11 cellular contexts compared by ENCODE assay signal in the genomic region with DNA sequence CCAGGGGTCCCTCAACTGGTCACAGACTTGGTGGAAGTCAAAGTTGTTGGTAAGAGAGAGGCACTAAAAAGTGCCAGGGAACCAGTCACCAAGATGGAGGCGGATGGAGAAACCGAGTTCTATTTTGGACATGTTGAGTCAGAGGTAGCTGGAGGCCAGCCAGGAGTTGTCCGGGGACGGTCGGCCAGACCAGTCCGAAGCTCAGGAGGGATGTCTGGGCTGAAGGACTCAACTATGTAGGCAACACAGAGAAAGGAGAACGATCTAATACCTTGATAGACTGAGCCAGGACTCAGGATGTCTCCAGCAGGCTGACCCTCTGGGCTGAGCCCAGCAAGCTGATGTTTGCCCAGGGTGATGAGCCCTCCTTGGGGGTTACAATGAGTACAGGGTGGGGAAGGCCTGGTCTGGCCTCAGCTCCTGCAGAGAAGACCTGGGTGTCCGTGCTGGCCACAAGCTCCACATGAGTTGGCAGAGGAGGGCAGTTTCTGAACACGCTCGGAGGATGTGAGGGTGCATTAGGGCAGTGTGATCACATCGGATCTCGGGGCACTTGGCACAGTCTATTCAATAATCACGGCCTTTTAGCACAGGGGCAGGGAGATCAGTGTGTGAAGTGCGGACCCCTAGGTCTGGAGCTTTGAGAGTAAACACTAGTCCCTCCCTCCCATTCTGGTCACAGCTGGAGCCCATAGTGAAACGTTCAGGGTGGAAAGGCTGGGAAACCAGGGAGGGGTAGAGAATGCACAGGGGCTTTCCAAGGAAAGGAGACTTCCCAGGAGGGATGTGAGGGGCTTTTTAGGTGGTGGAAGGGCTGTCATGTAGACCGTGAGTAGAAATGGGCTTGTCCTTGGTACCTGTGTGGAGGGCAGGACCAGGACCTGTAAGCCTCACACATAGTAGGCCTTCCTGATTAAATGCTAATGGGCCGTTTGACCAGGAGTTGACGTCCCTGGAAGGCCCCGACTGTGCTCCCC.
DNase-seq lines count a peak whose midpoint lies in the region; ATAC-seq, FAIRE-seq and TF ChIP-seq lines count a peak whose summit lies in the region.
"Had no signal": no experiment of that assay in that cellular context is flagged by ENCODE, and none has a peak within 500 bp of the region (broad histone marks: within the 10 kb centered on the region; RNA-seq: fewer than 3 reads in every experiment).

No MANE protein-coding gene starts in this region.

- TF ChIP-seq RAD21 in H1 (IDR thresholded peaks at IDR 0.05 in 1 of 2, conservative IDR thresholded peaks at IDR 0.05 in 1 of 2; ENCODE audit: low read depth in 2 of 2, low read length in 2 of 2), result no peak

- peaks cover 33% of the 10 kb centered on the region for H3K4me1 ChIP-seq in NT2/D1 (ENCODE audit: insufficient read depth, insufficient read length)
- peaks cover 0 to 20% (median 6%) of the 10 kb centered on the region in 4 experiments; a peak in 4 of 7 replicates for H3K4me1 ChIP-seq in H1 (replicated peaks in 1 of 4; ENCODE audit: control insufficient read depth in 3 of 4, insufficient read depth in 4 of 4, low read length in 3 of 4)
- H3K4me1 ChIP-seq in A673 (ENCODE audit: insufficient read depth, low read length, poor library complexity, severe bottlenecking), result peaks cover 8% of the 10 kb centered on the region

- no peak overlapping the region for H3K56ac ChIP-seq in H1 (replicated peaks; ENCODE audit: insufficient read length, low read depth, low read length)

- H3K9me3 ChIP-seq in NT2/D1 (ENCODE audit: insufficient read depth, low read length) (no peaks in the 10 kb centered on the region), H1 (ENCODE audit: insufficient read depth in 2 of 2, low read depth in 1 of 2, low read length in 1 of 2) (no peaks in the 10 kb centered on the region), A673 (ENCODE audit: low read depth, low read length, poor library complexity, severe bottlenecking) (no peaks in the 10 kb centered on the region)
- H3K9me3 ChIP-seq: prostate gland had no signal

- H3K23ac ChIP-seq in H1 (ENCODE audit: insufficient read length), result no peak overlapping the region

- 0 out of 2 replicates have a peak overlapping the region, but pooled peaks have one; percentile 2 for H2BK12ac ChIP-seq in H1 (ENCODE audit: low read depth, low read length)

- H4K5ac ChIP-seq in H1 (ENCODE audit: insufficient read length, low read depth, low read length), result no peak overlapping the region

- FAIRE-seq in H1 (lab: Jason Lieb, UNC), result no peak

- ATAC-seq in HG03135 (IDR thresholded peaks at IDR 0.05; ENCODE audit: unreplicated experiment) (no peak), HG03469 (IDR thresholded peaks at IDR 0.05; ENCODE audit: unreplicated experiment) (no peak)

- H2AK5ac ChIP-seq in H1 (ENCODE audit: low read depth, low read length), result no peak overlapping the region

- 87% methylated on average over 19 of the region's 19 CpGs; no CpG with 5 or more reads in 1 of the 2 experiments for WGBS in H1 (ENCODE audit: extremely low coverage in 1 of 2, insufficient coverage in 1 of 2, insufficient read length in 1 of 2, insufficient replicate concordance in 2 of 2, low coverage in 1 of 2, low lambda C conversion rate in 2 of 2, missing lambda C conversion rate in 1 of 2), 2 experiments

- no peak overlapping the region for H3K4me2 ChIP-seq in H1 (ENCODE audit: insufficient read depth in 1 of 2, low read depth in 2 of 2, low read length in 2 of 2)

- no peak for TF ChIP-seq POLR2A in H1 (IDR thresholded peaks at IDR 0.05; ENCODE audit: control extremely low read depth in 1 of 2, low read depth in 2 of 2, low read length in 2 of 2)

- H3K27ac ChIP-seq in H1 (ENCODE audit: low read depth, low read length) (no peak overlapping the region; the same call in 1 of the 2 replicates), A673 (ENCODE audit: low read depth, low read length, poor library complexity, severe bottlenecking) (no peak overlapping the region)
- H3K27ac ChIP-seq: prostate gland had no signal

- no peak overlapping the region for H2BK5ac ChIP-seq in H1 (ENCODE audit: low read depth, low read length)

- no peaks in the 10 kb centered on the region for H3K79me2 ChIP-seq in H1 (ENCODE audit: control insufficient read depth in 1 of 2, insufficient read depth in 2 of 2, low read length in 2 of 2)

- no peak overlapping the region; the same call in 1 of the 2 replicates for H4K8ac ChIP-seq in H1 (ENCODE audit: extremely low read depth, insufficient read depth, low read length)

- H3K27me3 ChIP-seq in NT2/D1 (ENCODE audit: insufficient read depth, insufficient read length) (no peaks in the 10 kb centered on the region), H1 (replicated peaks in 1 of 4; ENCODE audit: control insufficient read depth in 3 of 4, extremely low read depth in 1 of 4, insufficient read depth in 3 of 4, low read length in 3 of 4) (no peaks in the 10 kb centered on the region; a peak in 1 of 7 replicates), A673 (replicated peaks; ENCODE audit: insufficient read depth, low read depth, low read length, poor library complexity) (no peaks in the 10 kb centered on the region)
- H3K27me3 ChIP-seq: dorsolateral prefrontal cortex had no signal

- no peak overlapping the region for H3K4ac ChIP-seq in H1 (replicated peaks; ENCODE audit: insufficient read length, low read depth, low read length)

- DNase-seq in AG08396 (ENCODE audit: low spot score) (peak; percentile 82), NT2/D1 (ENCODE audit: low read depth, low spot score) (no peak), H1 (ENCODE audit: low read depth in 1 of 2, low spot score in 2 of 2) (no peak), mesenteric fat pad (ENCODE audit: low spot score) (peak; percentile 91), A673 (ENCODE audit: low spot score) (no peak)
- DNase-seq in central memory CD4-positive, alpha-beta T cell, result no peak
- DNase-seq: NCI-H2171 had no signal

- H2BK120ac ChIP-seq in H1 (replicated peaks; ENCODE audit: low read depth, low read length), result no peak overlapping the region

- no peaks in the 10 kb centered on the region for H3K23me2 ChIP-seq in H1 (ENCODE audit: low read depth, low read length)

- TF ChIP-seq CTCF in H1 (IDR thresholded peaks at IDR 0.05; ENCODE audit: control extremely low read depth in 1 of 3, insufficient read depth in 1 of 3, low read depth in 1 of 3, low read length in 3 of 3), result no peak
- TF ChIP-seq CTCF in A673 (conservative IDR thresholded peaks at IDR 0.05; ENCODE audit: low read depth, low read length), result no peak

- no peaks in the 10 kb centered on the region for H4K20me1 ChIP-seq in H1 (replicated peaks in 1 of 2; ENCODE audit: control insufficient read depth in 1 of 2, insufficient read depth in 2 of 2, low read length in 2 of 2)

- CTCF ChIA-PET in H1 (lab: Charles Lee; ENCODE audit: partially characterized antibody) (interaction anchor here (1.0 to 3.3 kb wide), 9 partner anchors 8 to 135 kb away, joined by 3 to 13 read pairs (median 8); no protein-coding TSS in a partner anchor), A673 (lab: Charles Lee) (no interaction called here)

- no peak overlapping the region for H3K14ac ChIP-seq in H1 (ENCODE audit: insufficient read length)

- no peak overlapping the region for H2AFZ ChIP-seq in H1 (ENCODE audit: low read length)

- H4K91ac ChIP-seq in H1 (replicated peaks; ENCODE audit: insufficient read length, low read length), result no peak overlapping the region

- no peak overlapping the region for H3K18ac ChIP-seq in H1 (ENCODE audit: extremely low read depth, low read length)

- H3K36me3 ChIP-seq in NT2/D1 (ENCODE audit: insufficient read depth, insufficient read length, low read length) (peaks cover 4% of the 10 kb centered on the region), H1 (ENCODE audit: control insufficient read depth in 2 of 4, insufficient read depth in 4 of 4, low read length in 3 of 4) (no peaks in the 10 kb centered on the region), A673 (ENCODE audit: insufficient read depth, low read length, poor library complexity, severe bottlenecking) (no peaks in the 10 kb centered on the region)
- H3K36me3 ChIP-seq: prostate gland had no signal

- H3K4me3 ChIP-seq in NT2/D1 (ENCODE audit: insufficient read length, low read depth) (no peak overlapping the region), H1 (ENCODE audit: extremely low read depth in 1 of 4, insufficient read depth in 2 of 4, low read depth in 3 of 4, low read length in 4 of 4) (no peak overlapping the region), A673 (ENCODE audit: low read depth, low read length, poor library complexity, severe bottlenecking) (no peak overlapping the region)
- H3K4me3 ChIP-seq: dorsolateral prefrontal cortex, prostate gland had no signal

- no peak overlapping the region; the same call in 1 of the 2 replicates for H2BK20ac ChIP-seq in H1 (ENCODE audit: low read length)

- no peak overlapping the region for H2BK15ac ChIP-seq in H1 (ENCODE audit: low read length)

- peak overlapping the region; percentile 43 for H3K9ac ChIP-seq in NT2/D1 (ENCODE audit: insufficient read length, low read depth)
- no peak overlapping the region for H3K9ac ChIP-seq in H1 (replicated peaks in 1 of 4; ENCODE audit: extremely low read depth in 1 of 4, low read depth in 3 of 4, low read length in 3 of 4)

- intact Hi-C loops in A673 (cut with micrococcal nuclease; ENCODE audit: unreplicated experiment), result no loop called here

- no peak for TF ChIP-seq EP300 in H1 (IDR thresholded peaks at IDR 0.05; ENCODE audit: borderline replicate concordance in 1 of 2, low read depth in 2 of 2, low read length in 2 of 2)

- no TSS peak for BruUV-seq in A673 (replicated peaks; lab: Mats Ljungman, UMichigan)

- POLR2A ChIA-PET in H1 (lab: Charles Lee; ENCODE audit: partially characterized antibody), result no interaction called here
- POLR2A ChIA-PET in A673 (lab: Charles Lee; ENCODE audit: low non-redundant PET), result interaction anchor here (0.5 kb wide), 1 partner anchor 137 kb away, joined by 8 read pairs; the partner anchor contains the start of gene ISL2

- no peaks in the 10 kb centered on the region for H3K79me1 ChIP-seq in H1 (ENCODE audit: low read depth, low read length)

TF ChIP-seq in H1, 55 proteins besides CTCF, POLR2A, EP300 and RAD21 (continues in another document):
- TF ChIP-seq CHD1 (IDR thresholded peaks at IDR 0.05; ENCODE audit: low read depth, low read length) (no peak), TCF12 (IDR thresholded peaks at IDR 0.05; ENCODE audit: low read depth, low read length) (no peak), BACH1 (IDR thresholded peaks at IDR 0.05; ENCODE audit: low read length) (no peak), USF2 (IDR thresholded peaks at IDR 0.05; ENCODE audit: low read length) (no peak), RNF2 (IDR thresholded peaks at IDR 0.05; ENCODE audit: borderline replicate concordance, low read depth, low read length, missing control alignments, poor library complexity, severe bottlenecking) (no peak), ZNF274 (IDR thresholded peaks at IDR 0.05; ENCODE audit: borderline replicate concordance, extremely low read depth, low read length) (no peak)

Comparison
In these comparisons a context has a peak if more than half of its experiments do, and no peak if none do; other contexts are left out.
1. DNase-seq: peak in AG08396 (single experiment) and mesenteric fat pad (single experiment); none in NT2/D1 (single experiment), H1 (0 of 2), central memory CD4-positive, alpha-beta T cell (single experiment) and A673 (single experiment).